In the genomic region with DNA sequence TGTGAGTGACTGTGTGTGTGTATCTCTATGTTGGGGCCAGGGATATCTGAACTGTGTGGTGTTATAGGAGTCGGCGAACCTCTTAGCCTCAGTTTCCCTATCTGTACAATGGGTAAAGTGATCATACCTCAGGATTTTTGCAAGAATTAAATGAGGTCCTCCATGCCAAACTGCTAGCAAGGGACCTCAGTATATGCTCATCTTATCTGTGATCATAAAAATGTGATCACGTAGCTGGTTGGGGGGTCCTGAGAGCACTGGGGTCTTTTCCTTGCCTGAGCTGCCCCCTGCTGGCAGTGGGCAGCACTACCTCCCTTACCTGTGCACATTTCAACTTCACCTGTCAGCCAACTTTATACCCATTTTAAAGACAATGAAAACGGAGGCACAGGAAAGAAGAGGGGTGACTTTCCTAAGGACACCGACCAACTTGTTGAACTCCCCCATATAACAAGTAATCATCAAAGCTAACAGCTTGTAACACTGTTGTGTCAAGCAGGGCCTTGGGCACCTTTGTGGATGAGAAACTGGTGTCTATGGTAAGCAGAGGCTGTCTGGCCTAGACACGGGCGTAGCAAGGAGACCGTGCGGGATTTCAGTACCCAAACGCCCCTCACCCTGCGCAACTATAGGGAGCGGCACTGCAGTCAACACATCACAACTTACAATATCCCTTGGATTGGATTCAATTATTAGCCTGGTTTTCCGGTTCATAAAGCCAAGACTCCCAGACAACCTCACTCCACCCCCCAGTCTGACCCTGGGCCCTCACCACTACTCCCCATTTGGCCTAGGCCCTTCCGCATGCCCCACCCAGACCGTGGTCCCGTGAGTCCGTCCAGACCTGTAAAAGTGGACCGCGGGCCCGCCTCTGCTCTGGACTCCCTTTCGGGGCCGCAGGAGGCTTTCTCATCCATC, we compare ENCODE assay signal across 1 cellular context.
TF ChIP-seq lines count a peak whose summit lies in the region.

No MANE protein-coding gene starts in this region.

TF ChIP-seq in K562, 482 proteins besides CTCF, POLR2A, EP300 and RAD21 (continued from another document and continues in another):
- TF ChIP-seq, protein P1, sequence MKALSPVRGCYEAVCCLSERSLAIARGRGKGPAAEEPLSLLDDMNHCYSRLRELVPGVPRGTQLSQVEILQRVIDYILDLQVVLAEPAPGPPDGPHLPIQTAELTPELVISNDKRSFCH (CRISPR knock-in tag; IDR thresholded peaks at IDR 0.05) = no peak
- TF ChIP-seq, protein P1 (tag; IDR thresholded peaks at IDR 0.05) = peak; percentile 47; the same call in 1 of the 2 replicates
- TF ChIP-seq, protein P2, sequence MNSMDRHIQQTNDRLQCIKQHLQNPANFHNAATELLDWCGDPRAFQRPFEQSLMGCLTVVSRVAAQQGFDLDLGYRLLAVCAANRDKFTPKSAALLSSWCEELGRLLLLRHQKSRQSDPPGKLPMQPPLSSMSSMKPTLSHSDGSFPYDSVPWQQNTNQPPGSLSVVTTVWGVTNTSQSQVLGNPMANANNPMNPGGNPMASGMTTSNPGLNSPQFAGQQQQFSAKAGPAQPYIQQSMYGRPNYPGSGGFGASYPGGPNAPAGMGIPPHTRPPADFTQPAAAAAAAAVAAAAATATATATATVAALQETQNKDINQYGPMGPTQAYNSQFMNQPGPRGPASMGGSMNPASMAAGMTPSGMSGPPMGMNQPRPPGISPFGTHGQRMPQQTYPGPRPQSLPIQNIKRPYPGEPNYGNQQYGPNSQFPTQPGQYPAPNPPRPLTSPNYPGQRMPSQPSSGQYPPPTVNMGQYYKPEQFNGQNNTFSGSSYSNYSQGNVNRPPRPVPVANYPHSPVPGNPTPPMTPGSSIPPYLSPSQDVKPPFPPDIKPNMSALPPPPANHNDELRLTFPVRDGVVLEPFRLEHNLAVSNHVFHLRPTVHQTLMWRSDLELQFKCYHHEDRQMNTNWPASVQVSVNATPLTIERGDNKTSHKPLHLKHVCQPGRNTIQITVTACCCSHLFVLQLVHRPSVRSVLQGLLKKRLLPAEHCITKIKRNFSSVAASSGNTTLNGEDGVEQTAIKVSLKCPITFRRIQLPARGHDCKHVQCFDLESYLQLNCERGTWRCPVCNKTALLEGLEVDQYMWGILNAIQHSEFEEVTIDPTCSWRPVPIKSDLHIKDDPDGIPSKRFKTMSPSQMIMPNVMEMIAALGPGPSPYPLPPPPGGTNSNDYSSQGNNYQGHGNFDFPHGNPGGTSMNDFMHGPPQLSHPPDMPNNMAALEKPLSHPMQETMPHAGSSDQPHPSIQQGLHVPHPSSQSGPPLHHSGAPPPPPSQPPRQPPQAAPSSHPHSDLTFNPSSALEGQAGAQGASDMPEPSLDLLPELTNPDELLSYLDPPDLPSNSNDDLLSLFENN (IDR thresholded peaks at IDR 0.05; ENCODE audit: low read depth in 2 of 2, low read length in 2 of 2) = no peak
- TF ChIP-seq KLF6 (CRISPR knock-in tag; IDR thresholded peaks at IDR 0.05; ENCODE audit: borderline replicate concordance) = no peak
- TF ChIP-seq, protein P3, sequence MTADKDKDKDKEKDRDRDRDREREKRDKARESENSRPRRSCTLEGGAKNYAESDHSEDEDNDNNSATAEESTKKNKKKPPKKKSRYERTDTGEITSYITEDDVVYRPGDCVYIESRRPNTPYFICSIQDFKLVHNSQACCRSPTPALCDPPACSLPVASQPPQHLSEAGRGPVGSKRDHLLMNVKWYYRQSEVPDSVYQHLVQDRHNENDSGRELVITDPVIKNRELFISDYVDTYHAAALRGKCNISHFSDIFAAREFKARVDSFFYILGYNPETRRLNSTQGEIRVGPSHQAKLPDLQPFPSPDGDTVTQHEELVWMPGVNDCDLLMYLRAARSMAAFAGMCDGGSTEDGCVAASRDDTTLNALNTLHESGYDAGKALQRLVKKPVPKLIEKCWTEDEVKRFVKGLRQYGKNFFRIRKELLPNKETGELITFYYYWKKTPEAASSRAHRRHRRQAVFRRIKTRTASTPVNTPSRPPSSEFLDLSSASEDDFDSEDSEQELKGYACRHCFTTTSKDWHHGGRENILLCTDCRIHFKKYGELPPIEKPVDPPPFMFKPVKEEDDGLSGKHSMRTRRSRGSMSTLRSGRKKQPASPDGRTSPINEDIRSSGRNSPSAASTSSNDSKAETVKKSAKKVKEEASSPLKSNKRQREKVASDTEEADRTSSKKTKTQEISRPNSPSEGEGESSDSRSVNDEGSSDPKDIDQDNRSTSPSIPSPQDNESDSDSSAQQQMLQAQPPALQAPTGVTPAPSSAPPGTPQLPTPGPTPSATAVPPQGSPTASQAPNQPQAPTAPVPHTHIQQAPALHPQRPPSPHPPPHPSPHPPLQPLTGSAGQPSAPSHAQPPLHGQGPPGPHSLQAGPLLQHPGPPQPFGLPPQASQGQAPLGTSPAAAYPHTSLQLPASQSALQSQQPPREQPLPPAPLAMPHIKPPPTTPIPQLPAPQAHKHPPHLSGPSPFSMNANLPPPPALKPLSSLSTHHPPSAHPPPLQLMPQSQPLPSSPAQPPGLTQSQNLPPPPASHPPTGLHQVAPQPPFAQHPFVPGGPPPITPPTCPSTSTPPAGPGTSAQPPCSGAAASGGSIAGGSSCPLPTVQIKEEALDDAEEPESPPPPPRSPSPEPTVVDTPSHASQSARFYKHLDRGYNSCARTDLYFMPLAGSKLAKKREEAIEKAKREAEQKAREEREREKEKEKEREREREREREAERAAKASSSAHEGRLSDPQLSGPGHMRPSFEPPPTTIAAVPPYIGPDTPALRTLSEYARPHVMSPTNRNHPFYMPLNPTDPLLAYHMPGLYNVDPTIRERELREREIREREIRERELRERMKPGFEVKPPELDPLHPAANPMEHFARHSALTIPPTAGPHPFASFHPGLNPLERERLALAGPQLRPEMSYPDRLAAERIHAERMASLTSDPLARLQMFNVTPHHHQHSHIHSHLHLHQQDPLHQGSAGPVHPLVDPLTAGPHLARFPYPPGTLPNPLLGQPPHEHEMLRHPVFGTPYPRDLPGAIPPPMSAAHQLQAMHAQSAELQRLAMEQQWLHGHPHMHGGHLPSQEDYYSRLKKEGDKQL (CRISPR knock-in tag; IDR thresholded peaks at IDR 0.05; ENCODE audit: borderline replicate concordance) = 0 out of 2 replicates have a peak, but pooled peaks have one; percentile 66
- peak; percentile 97 for TF ChIP-seq SMARCA5 (IDR thresholded peaks at IDR 0.05)
- TF ChIP-seq NFIX (CRISPR knock-in tag; IDR thresholded peaks at IDR 0.05; ENCODE audit: low read depth) = no peak
- TF ChIP-seq, protein P4, sequence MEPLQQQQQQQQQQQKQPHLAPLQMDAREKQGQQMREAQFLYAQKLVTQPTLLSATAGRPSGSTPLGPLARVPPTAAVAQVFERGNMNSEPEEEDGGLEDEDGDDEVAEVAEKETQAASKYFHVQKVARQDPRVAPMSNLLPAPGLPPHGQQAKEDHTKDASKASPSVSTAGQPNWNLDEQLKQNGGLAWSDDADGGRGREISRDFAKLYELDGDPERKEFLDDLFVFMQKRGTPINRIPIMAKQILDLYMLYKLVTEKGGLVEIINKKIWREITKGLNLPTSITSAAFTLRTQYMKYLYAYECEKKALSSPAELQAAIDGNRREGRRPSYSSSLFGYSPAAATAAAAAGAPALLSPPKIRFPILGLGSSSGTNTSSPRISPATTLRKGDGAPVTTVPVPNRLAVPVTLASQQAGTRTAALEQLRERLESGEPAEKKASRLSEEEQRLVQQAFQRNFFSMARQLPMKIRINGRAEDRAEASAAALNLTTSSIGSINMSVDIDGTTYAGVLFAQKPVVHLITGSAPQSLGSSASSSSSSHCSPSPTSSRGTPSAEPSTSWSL (CRISPR knock-in tag; IDR thresholded peaks at IDR 0.05; ENCODE audit: borderline replicate concordance) = no peak
- TF ChIP-seq RBM25 (IDR thresholded peaks at IDR 0.05; ENCODE audit: low read depth, low read length, severe bottlenecking) = peak; percentile 94
- no peak for TF ChIP-seq KDM2B (CRISPR knock-in tag; IDR thresholded peaks at IDR 0.05)
- no peak for TF ChIP-seq CEBPG (CRISPR knock-in tag; IDR thresholded peaks at IDR 0.05)
- no peak for TF ChIP-seq CEBPG (tag; conservative IDR thresholded peaks at IDR 0.05 in 1 of 2, IDR thresholded peaks at IDR 0.05 in 1 of 2)
- TF ChIP-seq SETDB1 (IDR thresholded peaks at IDR 0.05; ENCODE audit: low read length) = no peak
- peak; percentile 31; the same call in 1 of the 2 replicates for TF ChIP-seq GTF2E2 (tag; IDR thresholded peaks at IDR 0.05)
- 0 out of 4 replicates have a peak, but pooled peaks of 1 of the 2 experiments have one; percentile 53 for TF ChIP-seq HDAC1 (IDR thresholded peaks at IDR 0.05)
- TF ChIP-seq FOXA3 (CRISPR knock-in tag; conservative IDR thresholded peaks at IDR 0.05 in 1 of 2, IDR thresholded peaks at IDR 0.05 in 1 of 2) = 0 out of 4 replicates have a peak, but pooled peaks of 1 of the 2 experiments have one; percentile 26
- no peak for TF ChIP-seq TEAD4 (IDR thresholded peaks at IDR 0.05; ENCODE audit: low read length)
- TF ChIP-seq TEAD4 (CRISPR knock-in tag; IDR thresholded peaks at IDR 0.05; ENCODE audit: borderline replicate concordance) = peak; percentile 14; the same call in 1 of the 2 replicates
- TF ChIP-seq, protein P5, sequence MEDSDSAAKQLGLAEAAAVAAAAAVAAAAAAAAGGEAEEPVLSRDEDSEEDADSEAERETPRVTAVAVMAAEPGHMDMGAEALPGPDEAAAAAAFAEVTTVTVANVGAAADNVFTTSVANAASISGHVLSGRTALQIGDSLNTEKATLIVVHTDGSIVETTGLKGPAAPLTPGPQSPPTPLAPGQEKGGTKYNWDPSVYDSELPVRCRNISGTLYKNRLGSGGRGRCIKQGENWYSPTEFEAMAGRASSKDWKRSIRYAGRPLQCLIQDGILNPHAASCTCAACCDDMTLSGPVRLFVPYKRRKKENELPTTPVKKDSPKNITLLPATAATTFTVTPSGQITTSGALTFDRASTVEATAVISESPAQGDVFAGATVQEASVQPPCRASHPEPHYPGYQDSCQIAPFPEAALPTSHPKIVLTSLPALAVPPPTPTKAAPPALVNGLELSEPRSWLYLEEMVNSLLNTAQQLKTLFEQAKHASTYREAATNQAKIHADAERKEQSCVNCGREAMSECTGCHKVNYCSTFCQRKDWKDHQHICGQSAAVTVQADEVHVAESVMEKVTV (CRISPR knock-in tag; IDR thresholded peaks at IDR 0.05) = peak; percentile 34; the same call in 1 of the 2 replicates
- TF ChIP-seq, protein P6, sequence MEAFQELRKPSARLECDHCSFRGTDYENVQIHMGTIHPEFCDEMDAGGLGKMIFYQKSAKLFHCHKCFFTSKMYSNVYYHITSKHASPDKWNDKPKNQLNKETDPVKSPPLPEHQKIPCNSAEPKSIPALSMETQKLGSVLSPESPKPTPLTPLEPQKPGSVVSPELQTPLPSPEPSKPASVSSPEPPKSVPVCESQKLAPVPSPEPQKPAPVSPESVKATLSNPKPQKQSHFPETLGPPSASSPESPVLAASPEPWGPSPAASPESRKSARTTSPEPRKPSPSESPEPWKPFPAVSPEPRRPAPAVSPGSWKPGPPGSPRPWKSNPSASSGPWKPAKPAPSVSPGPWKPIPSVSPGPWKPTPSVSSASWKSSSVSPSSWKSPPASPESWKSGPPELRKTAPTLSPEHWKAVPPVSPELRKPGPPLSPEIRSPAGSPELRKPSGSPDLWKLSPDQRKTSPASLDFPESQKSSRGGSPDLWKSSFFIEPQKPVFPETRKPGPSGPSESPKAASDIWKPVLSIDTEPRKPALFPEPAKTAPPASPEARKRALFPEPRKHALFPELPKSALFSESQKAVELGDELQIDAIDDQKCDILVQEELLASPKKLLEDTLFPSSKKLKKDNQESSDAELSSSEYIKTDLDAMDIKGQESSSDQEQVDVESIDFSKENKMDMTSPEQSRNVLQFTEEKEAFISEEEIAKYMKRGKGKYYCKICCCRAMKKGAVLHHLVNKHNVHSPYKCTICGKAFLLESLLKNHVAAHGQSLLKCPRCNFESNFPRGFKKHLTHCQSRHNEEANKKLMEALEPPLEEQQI (IDR thresholded peaks at IDR 0.05) = 0 out of 2 replicates have a peak, but pooled peaks have one; percentile 34
- no peak for TF ChIP-seq SIN3A (IDR thresholded peaks at IDR 0.05; ENCODE audit: borderline replicate concordance in 2 of 2, control insufficient read depth in 1 of 2, low read depth in 2 of 2, low read length in 2 of 2)
- no peak for TF ChIP-seq ZNF3 (CRISPR knock-in tag; IDR thresholded peaks at IDR 0.05)
- TF ChIP-seq, protein P7, sequence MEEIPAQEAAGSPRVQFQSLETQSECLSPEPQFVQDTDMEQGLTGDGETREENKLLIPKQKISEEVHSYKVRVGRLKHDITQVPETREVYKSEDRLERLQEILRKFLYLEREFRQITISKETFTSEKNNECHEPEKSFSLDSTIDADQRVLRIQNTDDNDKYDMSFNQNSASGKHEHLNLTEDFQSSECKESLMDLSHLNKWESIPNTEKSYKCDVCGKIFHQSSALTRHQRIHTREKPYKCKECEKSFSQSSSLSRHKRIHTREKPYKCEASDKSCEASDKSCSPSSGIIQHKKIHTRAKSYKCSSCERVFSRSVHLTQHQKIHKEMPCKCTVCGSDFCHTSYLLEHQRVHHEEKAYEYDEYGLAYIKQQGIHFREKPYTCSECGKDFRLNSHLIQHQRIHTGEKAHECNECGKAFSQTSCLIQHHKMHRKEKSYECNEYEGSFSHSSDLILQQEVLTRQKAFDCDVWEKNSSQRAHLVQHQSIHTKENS (CRISPR knock-in tag; IDR thresholded peaks at IDR 0.05) = no peak
- TF ChIP-seq, protein P8, sequence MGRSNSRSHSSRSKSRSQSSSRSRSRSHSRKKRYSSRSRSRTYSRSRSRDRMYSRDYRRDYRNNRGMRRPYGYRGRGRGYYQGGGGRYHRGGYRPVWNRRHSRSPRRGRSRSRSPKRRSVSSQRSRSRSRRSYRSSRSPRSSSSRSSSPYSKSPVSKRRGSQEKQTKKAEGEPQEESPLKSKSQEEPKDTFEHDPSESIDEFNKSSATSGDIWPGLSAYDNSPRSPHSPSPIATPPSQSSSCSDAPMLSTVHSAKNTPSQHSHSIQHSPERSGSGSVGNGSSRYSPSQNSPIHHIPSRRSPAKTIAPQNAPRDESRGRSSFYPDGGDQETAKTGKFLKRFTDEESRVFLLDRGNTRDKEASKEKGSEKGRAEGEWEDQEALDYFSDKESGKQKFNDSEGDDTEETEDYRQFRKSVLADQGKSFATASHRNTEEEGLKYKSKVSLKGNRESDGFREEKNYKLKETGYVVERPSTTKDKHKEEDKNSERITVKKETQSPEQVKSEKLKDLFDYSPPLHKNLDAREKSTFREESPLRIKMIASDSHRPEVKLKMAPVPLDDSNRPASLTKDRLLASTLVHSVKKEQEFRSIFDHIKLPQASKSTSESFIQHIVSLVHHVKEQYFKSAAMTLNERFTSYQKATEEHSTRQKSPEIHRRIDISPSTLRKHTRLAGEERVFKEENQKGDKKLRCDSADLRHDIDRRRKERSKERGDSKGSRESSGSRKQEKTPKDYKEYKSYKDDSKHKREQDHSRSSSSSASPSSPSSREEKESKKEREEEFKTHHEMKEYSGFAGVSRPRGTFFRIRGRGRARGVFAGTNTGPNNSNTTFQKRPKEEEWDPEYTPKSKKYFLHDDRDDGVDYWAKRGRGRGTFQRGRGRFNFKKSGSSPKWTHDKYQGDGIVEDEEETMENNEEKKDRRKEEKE (IDR thresholded peaks at IDR 0.05; ENCODE audit: borderline replicate concordance in 1 of 2, control insufficient read depth in 1 of 2, low read depth in 2 of 2, low read length in 1 of 2) = no peak
- TF ChIP-seq ZNF57 (CRISPR knock-in tag; IDR thresholded peaks at IDR 0.05) = no peak
- TF ChIP-seq SLC30A9 (CRISPR knock-in tag; IDR thresholded peaks at IDR 0.05) = no peak
- no peak for TF ChIP-seq NELFE (IDR thresholded peaks at IDR 0.05; ENCODE audit: insufficient read depth, insufficient read length)
- TF ChIP-seq KDM1A (IDR thresholded peaks at IDR 0.05) = peak; percentile 78 to 82; a peak in 3 of 4 replicates
- no peak for TF ChIP-seq ZNF239 (CRISPR knock-in tag; IDR thresholded peaks at IDR 0.05)
- TF ChIP-seq MYC (IDR thresholded peaks at IDR 0.05; ENCODE audit: low read depth, low read length) = no peak
- no peak for TF ChIP-seq MYC (CRISPR knock-in tag; IDR thresholded peaks at IDR 0.05; ENCODE audit: borderline replicate concordance, low read depth)
- no peak for TF ChIP-seq MBD2 (IDR thresholded peaks at IDR 0.05; ENCODE audit: borderline replicate concordance, low read depth)
- TF ChIP-seq TAF7 (tag; IDR thresholded peaks at IDR 0.05) = no peak
- no peak for TF ChIP-seq POLR2AphosphoS2 (IDR thresholded peaks at IDR 0.05; ENCODE audit: low read length)
- no peak for TF ChIP-seq ILF3 (IDR thresholded peaks at IDR 0.05; ENCODE audit: borderline replicate concordance)
